Comparison of ENCODE assay signal across 21 cellular contexts in the genomic region with DNA sequence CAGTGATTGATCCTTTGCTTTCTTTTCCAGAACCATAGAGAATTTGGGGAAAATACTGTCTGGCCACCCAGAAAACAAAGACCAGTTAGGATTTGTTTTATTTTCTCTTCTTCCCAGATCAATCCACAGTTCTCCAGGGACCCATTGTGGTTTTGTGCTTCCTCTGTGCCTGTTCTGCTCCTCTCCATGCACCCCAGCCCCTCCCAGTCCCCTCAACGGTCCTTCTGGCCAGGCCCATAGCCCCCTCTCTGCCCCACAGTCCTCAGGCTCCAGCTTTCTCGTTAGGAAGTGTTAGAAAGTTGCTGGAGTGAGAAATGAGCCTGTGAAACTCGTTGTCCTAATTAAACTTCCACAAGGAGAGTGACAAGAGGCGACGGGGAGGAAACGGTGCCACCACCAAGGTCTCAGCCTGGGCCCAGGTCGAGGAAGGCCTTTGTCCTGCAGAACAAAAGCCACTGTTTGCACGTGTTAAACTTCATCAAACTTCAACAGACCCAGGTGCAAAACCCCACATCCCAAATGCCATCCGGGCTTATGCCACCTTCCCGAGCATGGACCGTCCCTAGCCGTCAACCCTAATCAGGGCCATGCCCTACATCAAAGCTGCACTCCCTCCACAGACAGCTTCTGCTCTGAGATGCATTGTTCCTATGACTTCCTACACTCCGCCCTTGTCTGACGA. TPM values are rescaled to one million over a fixed set of nuclear protein-coding genes. Genes with fewer than 3 reads are reported as not detected.
"Had no signal": no experiment of that assay in that cellular context is flagged by ENCODE, and none has a peak within 500 bp of the region (broad histone marks: within the 10 kb centered on the region; RNA-seq: fewer than 3 reads in every experiment).

No MANE protein-coding gene starts in this region.

- DNase-seq: activated CD4-positive, alpha-beta T cell treated with anti-CD3 and anti-CD28 coated beads for 36 hours; activated CD4-positive, alpha-beta T cell treated with anti-CD3 and anti-CD28 coated beads, Interleukin-2, amount 50 U/mL, for 48 hours; activated gamma-delta T cell; adrenal gland; central memory CD4-positive, alpha-beta T cell; colonic mucosa; erythroblast; mesendoderm; naive thymus-derived CD8-positive, alpha-beta T cell; stimulated activated CD4-positive, alpha-beta T cell treated with anti-CD3 and anti-CD28 coated beads, Interleukin-15, amount 100 ng/mL, for 24 hours; stimulated activated CD4-positive, alpha-beta T cell treated with anti-CD3 and anti-CD28 coated beads, Interleukin-4, amount 100 ng/mL, for 1 hour; stimulated activated naive CD8-positive, alpha-beta T cell treated with anti-CD3 and anti-CD28 coated beads, Interleukin-15, amount 100 ng/mL, for 72 hours; T-cell had no signal

- H3K4me1 Mint-ChIP-seq: activated CD4-positive, alpha-beta T cell treated with anti-CD3 and anti-CD28 coated beads for 36 hours; naive thymus-derived CD8-positive, alpha-beta T cell; stimulated activated naive CD8-positive, alpha-beta T cell treated with anti-CD3 and anti-CD28 coated beads, Interleukin-15, amount 100 ng/mL, for 72 hours; T-cell had no signal

- FAIRE-seq: endometrium, frontal cortex had no signal

- H3K4me3 Mint-ChIP-seq: activated CD4-positive, alpha-beta T cell treated with anti-CD3 and anti-CD28 coated beads for 36 hours; naive thymus-derived CD8-positive, alpha-beta T cell; stimulated activated naive CD8-positive, alpha-beta T cell treated with anti-CD3 and anti-CD28 coated beads, Interleukin-15, amount 100 ng/mL, for 72 hours; T-cell; WTC11 had no signal

- ATAC-seq: activated CD4-positive, alpha-beta T cell treated with anti-CD3 and anti-CD28 coated beads for 36 hours; activated naive CD4-positive, alpha-beta T cell treated with anti-CD3 and anti-CD28 coated beads, Interleukin-2, amount 50 U/mL, for 72 hours; naive thymus-derived CD8-positive, alpha-beta T cell; SK-N-SH treated with all-trans-retinoic acid at 6 μM for 48 hours; stimulated activated naive CD8-positive, alpha-beta T cell treated with anti-CD3 and anti-CD28 coated beads, Interleukin-15, amount 100 ng/mL, for 72 hours; T-cell; WTC11 had no signal

- H3K36me3 ChIP-seq: adrenal gland, colonic mucosa, thoracic aorta had no signal

- H3K27ac ChIP-seq: adrenal gland, colonic mucosa, thoracic aorta had no signal

- H3K9me3 ChIP-seq: adrenal gland, colonic mucosa, thoracic aorta had no signal

- H3K4me3 ChIP-seq: adrenal gland, colonic mucosa, skin epidermis, thoracic aorta had no signal

- H3K36me3 Mint-ChIP-seq: T-cell had no signal

- H3K4me1 ChIP-seq: adrenal gland, colonic mucosa had no signal

- H3K27me3 ChIP-seq: adrenal gland, colonic mucosa had no signal

- H3K9me3 Mint-ChIP-seq: activated naive CD4-positive, alpha-beta T cell treated with anti-CD3 and anti-CD28 coated beads, Interleukin-2, amount 50 U/mL, for 72 hours; T-cell had no signal

- H3K27ac Mint-ChIP-seq: activated CD4-positive, alpha-beta T cell treated with anti-CD3 and anti-CD28 coated beads for 36 hours; activated naive CD4-positive, alpha-beta T cell treated with anti-CD3 and anti-CD28 coated beads, Interleukin-2, amount 50 U/mL, for 72 hours; naive thymus-derived CD8-positive, alpha-beta T cell; progenitor cell of endocrine pancreas; stimulated activated naive CD8-positive, alpha-beta T cell treated with anti-CD3 and anti-CD28 coated beads, Interleukin-15, amount 100 ng/mL, for 72 hours; T-cell; WTC11 had no signal

RNA-seq across cellular contexts. Expression of a gene that starts 18.7 kb away (rescaled TPM):
- total RNA-seq: activated CD4-positive, alpha-beta T cell treated with anti-CD3 and anti-CD28 coated beads for 36 hours; activated naive CD4-positive, alpha-beta T cell treated with anti-CD3 and anti-CD28 coated beads, Interleukin-2, amount 50 U/mL, for 72 hours; naive thymus-derived CD8-positive, alpha-beta T cell had no signal
- polyA plus RNA-seq: naive thymus-derived CD8-positive, alpha-beta T cell had no signal

RNA-seq across cellular contexts. Expression of a gene that starts 58.2 kb away (rescaled TPM):
- polyA plus RNA-seq: naive thymus-derived CD8-positive, alpha-beta T cell had no signal
